Comparison of ENCODE assay signal across 16 cellular contexts in the genomic region with DNA sequence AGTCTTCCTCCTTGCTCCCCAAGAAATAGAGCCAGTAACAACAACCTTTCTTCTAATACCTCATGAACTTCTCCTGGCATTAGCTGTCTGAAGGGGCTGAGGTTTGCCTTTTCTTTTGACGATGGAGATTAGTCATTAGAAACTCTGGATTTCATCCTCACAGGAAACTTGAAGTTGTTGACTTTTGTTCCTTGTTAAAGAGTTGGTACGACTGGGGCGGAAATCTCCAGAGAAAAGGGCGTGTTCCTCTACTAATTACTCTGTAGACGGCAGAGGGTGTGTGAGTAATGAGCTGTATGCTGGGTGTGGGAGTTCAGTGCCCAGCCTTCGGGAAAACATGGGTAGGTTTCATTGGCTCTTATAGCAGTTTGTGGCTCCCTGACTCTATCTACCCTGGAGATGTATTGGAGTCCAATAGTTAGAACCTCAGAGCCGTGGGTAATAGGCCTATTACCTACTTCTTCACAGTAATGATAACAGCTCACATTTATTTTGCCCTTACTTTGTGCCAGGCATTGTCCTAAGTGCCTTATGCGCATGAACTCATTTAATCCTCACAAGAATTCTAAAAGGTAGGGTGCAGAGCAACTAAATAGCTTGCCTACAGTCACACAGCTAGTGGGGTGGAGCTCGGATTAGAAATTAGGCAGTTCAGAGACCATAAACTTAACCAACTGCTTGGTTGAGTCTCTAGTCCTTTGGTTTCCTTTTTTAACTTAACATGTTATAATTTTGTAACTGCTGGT. TPM values are rescaled to one million over a fixed set of nuclear protein-coding genes. Genes with fewer than 3 reads are reported as not detected.
A peak's percentile ranks its signal among the peaks of the same experiment; 100 is the strongest.
DNase-seq lines count a peak whose midpoint lies in the region; ATAC-seq, FAIRE-seq and TF ChIP-seq lines count a peak whose summit lies in the region.
"Had no signal": no experiment of that assay in that cellular context is flagged by ENCODE, and none has a peak within 500 bp of the region (broad histone marks: within the 10 kb centered on the region; RNA-seq: fewer than 3 reads in every experiment).

No MANE protein-coding gene starts in this region.

- H3K4me1 ChIP-seq in subcutaneous abdominal adipose tissue (ENCODE audit: control insufficient read depth in 5 of 5, insufficient read depth in 5 of 5, low read length in 5 of 5), result peaks cover 0 to 15% (median 10%) of the 10 kb centered on the region in 5 donors

- H3K4me3 ChIP-seq in bronchial epithelial cell (ENCODE audit: low read depth, low read length) (no peak overlapping the region), subcutaneous abdominal adipose tissue (ENCODE audit: low read depth in 1 of 5, low read length in 5 of 5) (no peak overlapping the region)

- TF ChIP-seq CTCF in bronchial epithelial cell (IDR thresholded peaks at IDR 0.05; ENCODE audit: insufficient read depth, low read length, severe bottlenecking), result no peak

- peak; percentile 30 for DNase-seq in NCI-H1436 (lab: John Stamatoyannopoulos, UW)
- DNase-seq in bronchial epithelial cell (ENCODE audit: low read depth), result peak; percentile 93
- DNase-seq in left colon, result peak; percentile 34 to 76
- no peak for DNase-seq in stimulated activated CD4-positive, alpha-beta T cell treated with anti-CD3 and anti-CD28 coated beads, Interleukin-1b, Interleukin-23, amount 100 ng/mL, for 48 hours
- DNase-seq in activated CD8-positive, alpha-beta memory T cell treated with anti-CD3 and anti-CD28 coated beads for 24 hours, result no peak
- DNase-seq in frontal cortex (ENCODE audit: low spot score in 2 of 2), result no peak
- DNase-seq: activated CD8-positive, alpha-beta memory T cell treated with anti-CD3 and anti-CD28 coated beads, Interleukin-2, amount 10 ng/mL, durations not matched to agents 7 days and 5 days; anterior cingulate cortex; DMS53; KBM-7; mesendoderm; NCI-H524; stimulated activated naive CD4-positive, alpha-beta T cell treated with Interleukin-2 at 50 U/mL for 16 hours; T-cell had no signal

- H3K27ac ChIP-seq in subcutaneous abdominal adipose tissue (ENCODE audit: low read depth, low read length), result peak overlapping the region; percentile 64

- FAIRE-seq in bronchial epithelial cell (lab: Jason Lieb, UNC) (peak; percentile 86), frontal cortex (lab: Jason Lieb, UNC) (no peak)

- H3K27me3 ChIP-seq in bronchial epithelial cell (ENCODE audit: control insufficient read depth, insufficient read depth, low read length), result no peaks in the 10 kb centered on the region
- H3K27me3 ChIP-seq in subcutaneous abdominal adipose tissue (ENCODE audit: control insufficient read depth in 5 of 5, insufficient read depth in 4 of 5, low read length in 5 of 5), result no peaks in the 10 kb centered on the region

- peaks cover 2% of the 10 kb centered on the region for H3K36me3 ChIP-seq in bronchial epithelial cell (ENCODE audit: control insufficient read depth, insufficient read depth, low read length)
- peaks cover 0 to 11% (median 2%) of the 10 kb centered on the region in 5 donors for H3K36me3 ChIP-seq in subcutaneous abdominal adipose tissue (ENCODE audit: control insufficient read depth in 5 of 5, insufficient read depth in 5 of 5, low read length in 5 of 5)

- ATAC-seq in left colon, result peak; percentile 97
- ATAC-seq in GM21529 (IDR thresholded peaks at IDR 0.05; ENCODE audit: unreplicated experiment), result no peak
- ATAC-seq: activated CD8-positive, alpha-beta memory T cell treated with anti-CD3 and anti-CD28 coated beads, Interleukin-2, amount 10 ng/mL, durations not matched to agents 7 days and 5 days; T-cell had no signal

- no peak overlapping the region for H3K9ac ChIP-seq in subcutaneous abdominal adipose tissue (ENCODE audit: low read length in 5 of 5)

- intact Hi-C loops in left colon (cut with DNase I, micrococcal nuclease), result no loop called here

- no peaks in the 10 kb centered on the region for H3K9me3 ChIP-seq in subcutaneous abdominal adipose tissue (ENCODE audit: control insufficient read depth in 5 of 5, low read length in 5 of 5)

RNA-seq across cellular contexts. Expression of gene TMEM164, which starts 23.4 kb away (rescaled TPM):
- total RNA-seq in bronchial epithelial cell (16.4 and 20.3 TPM in 2 replicates), left colon (100 to 1,000 TPM; 110 to 117 TPM), frontal cortex (6.9 TPM)

Comparison
In these comparisons a context has a peak if more than half of its experiments do, and no peak if none do; other contexts are left out.
1. DNase-seq: peak in NCI-H1436 (single experiment), bronchial epithelial cell (single experiment) and left colon (2 of 2); none in stimulated activated CD4-positive, alpha-beta T cell treated with anti-CD3 and anti-CD28 coated beads, Interleukin-1b, Interleukin-23, amount 100 ng/mL, for 48 hours (single experiment), activated CD8-positive, alpha-beta memory T cell treated with anti-CD3 and anti-CD28 coated beads for 24 hours (single experiment) and frontal cortex (0 of 2).